In genomic region chr11:125380756-125381445, GRCh38 we compare ENCODE assay signal across 20 cellular contexts.
"Had no signal": no experiment of that assay in that cellular context is flagged by ENCODE, and none has a peak within 500 bp of the region (broad histone marks: within the 10 kb centered on the region; RNA-seq: fewer than 3 reads in every experiment).

No MANE protein-coding gene starts in this region.

- H3K36me3 Mint-ChIP-seq: activated CD8-positive, alpha-beta memory T cell treated with anti-CD3 and anti-CD28 coated beads, Interleukin-2, amount 10 ng/mL, durations not matched to agents 7 days and 5 days; activated naive CD4-positive, alpha-beta T cell treated with anti-CD3 and anti-CD28 coated beads, Interleukin-2, amount 50 U/mL, for 72 hours had no signal

- H3K4me3 Mint-ChIP-seq: activated B cell treated with CpG ODN at 0.5 μM for 24 hours; activated CD4-positive, alpha-beta T cell treated with anti-CD3 and anti-CD28 coated beads, Interleukin-2, amount 10 ng/mL, durations not matched to agents 24 days and 14 days; activated CD8-positive, alpha-beta memory T cell treated with anti-CD3 and anti-CD28 coated beads, Interleukin-2, amount 10 ng/mL, durations not matched to agents 7 days and 5 days; activated naive CD8-positive, alpha-beta T cell treated with anti-CD3 and anti-CD28 coated beads, Interleukin-2, amount 50 U/mL, for 24 hours; activated T-cell treated with anti-CD3 and anti-CD28 coated beads, Interleukin-2, amount 50 U/mL, for 24 hours; T-helper 17 cell had no signal

- H3K9me3 Mint-ChIP-seq: activated B cell treated with CpG ODN at 0.5 μM for 24 hours; activated CD4-positive, alpha-beta T cell treated with anti-CD3 and anti-CD28 coated beads, Interleukin-2, amount 10 ng/mL, durations not matched to agents 24 days and 14 days; activated naive CD4-positive, alpha-beta T cell treated with anti-CD3 and anti-CD28 coated beads, Interleukin-2, amount 50 U/mL, for 72 hours; activated naive CD8-positive, alpha-beta T cell treated with anti-CD3 and anti-CD28 coated beads, Interleukin-2, amount 50 U/mL, for 24 hours; activated T-cell treated with anti-CD3 and anti-CD28 coated beads, Interleukin-2, amount 50 U/mL, for 24 hours had no signal

- H3K4me1 Mint-ChIP-seq: activated B cell treated with CpG ODN at 0.5 μM for 24 hours; activated CD4-positive, alpha-beta T cell treated with anti-CD3 and anti-CD28 coated beads, Interleukin-2, amount 10 ng/mL, durations not matched to agents 24 days and 14 days; activated CD8-positive, alpha-beta memory T cell treated with anti-CD3 and anti-CD28 coated beads, Interleukin-2, amount 10 ng/mL, durations not matched to agents 7 days and 5 days; activated naive CD8-positive, alpha-beta T cell treated with anti-CD3 and anti-CD28 coated beads, Interleukin-2, amount 50 U/mL, for 24 hours; T-helper 17 cell had no signal

- DNase-seq: activated B cell treated with CpG ODN at 0.5 μM for 24 hours; activated CD4-positive, alpha-beta T cell treated with anti-CD3 and anti-CD28 coated beads for 1 hour; activated CD4-positive, alpha-beta T cell treated with anti-CD3 and anti-CD28 coated beads, Interleukin-2, amount 10 ng/mL, durations not matched to agents 24 days and 14 days; activated CD4-positive, alpha-beta T cell treated with anti-CD3 and anti-CD28 coated beads, Interleukin-2, amount 50 U/mL, for 48 hours; activated CD8-positive, alpha-beta memory T cell treated with anti-CD3 and anti-CD28 coated beads, Interleukin-2, amount 10 ng/mL, durations not matched to agents 7 days and 5 days; activated effector memory CD4-positive, alpha-beta T cell treated with anti-CD3 and anti-CD28 coated beads, Interleukin-2, amount 50 U/mL, for 16 hours; activated naive CD4-positive, alpha-beta T cell treated with Interleukin-2 at 50 U/mL for 16 hours; activated naive CD8-positive, alpha-beta T cell treated with anti-CD3 and anti-CD28 coated beads, Interleukin-2, amount 50 U/mL, for 24 hours; activated T-cell treated with anti-CD3 and anti-CD28 coated beads, Interleukin-2, amount 50 U/mL, for 24 hours; Kasumi-1; KBM-7; NCI-H1105 treated with DMSO at 0.1 percent for 48 hours; NCI-H1436 treated with DMSO at 0.1 percent for 48 hours; NCI-H187; NCI-H2081; NCI-H446; SIG-M5; T-helper 17 cell; T1000 had no signal

- ATAC-seq: activated CD8-positive, alpha-beta memory T cell treated with anti-CD3 and anti-CD28 coated beads, Interleukin-2, amount 10 ng/mL, durations not matched to agents 7 days and 5 days; activated naive CD4-positive, alpha-beta T cell treated with anti-CD3 and anti-CD28 coated beads, Interleukin-2, amount 50 U/mL, for 72 hours; activated naive CD8-positive, alpha-beta T cell treated with anti-CD3 and anti-CD28 coated beads, Interleukin-2, amount 50 U/mL, for 24 hours; T-helper 17 cell had no signal
